ENCODE assay signal across 8 cellular contexts in genomic region chr15:58227706-58228543, GRCh38.
DNase-seq lines count a peak whose midpoint lies in the region; ATAC-seq and TF ChIP-seq lines count a peak whose summit lies in the region.

No MANE protein-coding gene starts in this region.

- TF ChIP-seq CTCF in foreskin fibroblast (IDR thresholded peaks at IDR 0.05; ENCODE audit: low read depth, low read length) (peak; percentile 74), osteoblast (IDR thresholded peaks at IDR 0.05; ENCODE audit: extremely low read depth, low read depth, low read length) (peak; percentile 92), transverse colon (IDR thresholded peaks at IDR 0.05) (peak; percentile 76 to 81 (median 81))

- no peak for TF ChIP-seq POLR2A in transverse colon (IDR thresholded peaks at IDR 0.05)

- H3K9me3 ChIP-seq in osteoblast (ENCODE audit: low read depth, low read length) (no peaks in the 10 kb centered on the region), transverse colon (no peaks in the 10 kb centered on the region)

- no peak overlapping the region for H3K27ac ChIP-seq in osteoblast (ENCODE audit: low read depth, low read length)
- no peak overlapping the region for H3K27ac ChIP-seq in transverse colon

- H3K36me3 ChIP-seq in osteoblast (ENCODE audit: insufficient read depth, low read length) (no peaks in the 10 kb centered on the region), transverse colon (no peaks in the 10 kb centered on the region)

- H3K79me2 ChIP-seq in osteoblast (ENCODE audit: insufficient read depth, low read length) = no peaks in the 10 kb centered on the region

- H4K20me1 ChIP-seq in osteoblast (ENCODE audit: insufficient read depth, low read length) = no peaks in the 10 kb centered on the region

- no peak for TF ChIP-seq EP300 in transverse colon (IDR thresholded peaks at IDR 0.05; ENCODE audit: low read depth)

- no peak overlapping the region for H2AFZ ChIP-seq in osteoblast (ENCODE audit: low read length)

- intact Hi-C loops in transverse colon (cut with DNase I; ENCODE audit: low total_unique reads) = no loop called here

- WGBS in transverse colon (ENCODE audit: low coverage in 1 of 2), 2 donors = 30 to 40% methylated on average over 7 to 8 of the region's 8 CpGs

- peak overlapping the region; percentile 37 for H3K4me2 ChIP-seq in osteoblast (ENCODE audit: insufficient read depth, low read length)

- peaks cover 12% of the 10 kb centered on the region for H3K4me1 ChIP-seq in osteoblast (ENCODE audit: insufficient read depth, low read length)
- H3K4me1 ChIP-seq in transverse colon = peaks cover 0 to 8% (median 3%) of the 10 kb centered on the region in 4 donors

- DNase-seq in DMS153 (lab: John Stamatoyannopoulos, UW) (peak; percentile 46), Kasumi-1 (lab: John Stamatoyannopoulos, UW) (peak; percentile 64 to 72), RPMI8226 (peak; percentile 84), foreskin fibroblast (peak; percentile 72 to 92), osteoblast (ENCODE audit: insufficient read length, low spot score, missing footprints) (peak; percentile 66), transverse colon (peak; percentile 72)
- DNase-seq in activated T-helper 9 cell treated with anti-CD3 and anti-CD28 coated beads, Interleukin-2, amount 50 U/mL, for 16 hours (ENCODE audit: low read depth) = peak; percentile 50

- H3K27me3 ChIP-seq in osteoblast (ENCODE audit: insufficient read depth, low read length) (peaks cover 14% of the 10 kb centered on the region), transverse colon (no peaks in the 10 kb centered on the region)

- in situ Hi-C loops in transverse colon (cut with MboI; ENCODE audit: low pct_ligation_motif_present in 1 of 4, low pct_unique_long_range_greater_than_20kb in 1 of 4, low sequenced_read_pairs in 3 of 4) = loop anchor here in 1 of 4 donors (25.0 kb wide), 1 partner anchor 534 kb away; the partner anchor contains the start of gene MINDY2

- ATAC-seq in GM18909 (IDR thresholded peaks at IDR 0.05; ENCODE audit: poor library complexity, unreplicated experiment) = no peak

- H3K4me3 ChIP-seq in foreskin fibroblast (ENCODE audit: low read depth in 1 of 2, low read length in 2 of 2) (no peak overlapping the region), osteoblast (ENCODE audit: insufficient read depth, low read length) (no peak overlapping the region), transverse colon (no peak overlapping the region)
